Comparison of ENCODE assay signal across 8 cellular contexts in the genomic region with DNA sequence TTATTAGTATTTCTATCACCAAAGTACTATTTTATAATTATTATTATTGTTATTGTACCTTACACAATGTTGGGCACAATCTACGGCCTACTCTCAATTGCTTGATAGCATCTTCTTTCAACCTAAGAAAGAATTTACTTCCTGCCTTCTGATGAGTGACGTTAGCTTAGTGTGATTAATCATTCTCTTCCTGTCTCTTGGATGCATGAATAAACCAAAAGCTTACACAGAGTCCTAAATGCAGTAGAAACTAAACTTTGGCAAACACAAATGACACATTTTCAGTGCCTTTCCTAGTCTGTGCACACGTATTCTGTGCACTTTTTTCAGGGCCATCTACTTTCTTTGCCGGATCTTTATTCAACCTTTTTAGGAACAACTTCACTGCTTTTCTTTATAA. TPM values are rescaled to one million over a fixed set of nuclear protein-coding genes. Genes with fewer than 3 reads are reported as not detected.
DNase-seq lines count a peak whose midpoint lies in the region; ATAC-seq and FAIRE-seq lines count a peak whose summit lies in the region.

No MANE protein-coding gene starts in this region.

- POLR2A ChIA-PET in naive thymus-derived CD8-positive, alpha-beta T cell (lab: Charles Lee) = interaction anchor here (1.3 to 2.3 kb wide), 3 partner anchors 16 to 20 kb away, joined by 3 to 15 read pairs (median 4); a partner anchor contains a TSS

- ATAC-seq in CD4-positive, CD25-positive, alpha-beta regulatory T cell (ENCODE audit: low read depth in 2 of 2) = peak; percentile 95 to 96
- ATAC-seq in naive thymus-derived CD8-positive, alpha-beta T cell = peak; percentile 89 to 99
- no peak for ATAC-seq in GM19328 (IDR thresholded peaks at IDR 0.05; ENCODE audit: unreplicated experiment)

- FAIRE-seq in RCC 7860 (lab: Jason Lieb, UNC) = peak; percentile 85

- peaks cover 0 to 4% (median 0%) of the 10 kb centered on the region in 7 donors for H3K9me3 Mint-ChIP-seq in CD4-positive, CD25-positive, alpha-beta regulatory T cell
- H3K9me3 Mint-ChIP-seq in naive thymus-derived CD8-positive, alpha-beta T cell = peaks cover 0 to 4% (median 0%) of the 10 kb centered on the region in 9 donors

- H3K9me3 ChIP-seq in CD4-positive, CD25-positive, alpha-beta regulatory T cell (ENCODE audit: control insufficient read depth in 2 of 2, low read length in 2 of 2) = no peaks in the 10 kb centered on the region

- H3K27ac Mint-ChIP-seq in CD4-positive, CD25-positive, alpha-beta regulatory T cell = peak overlapping the region; percentile 86 to 94 (median 89)
- H3K27ac Mint-ChIP-seq in naive thymus-derived CD8-positive, alpha-beta T cell = peak overlapping the region in 9 of 10 donors; percentile 18 to 97 (median 84)

- peaks cover 28% of the 10 kb centered on the region for H3K4me1 ChIP-seq in CD4-positive, CD25-positive, alpha-beta regulatory T cell (ENCODE audit: control insufficient read depth, insufficient read depth, low read length, poor library complexity, severe bottlenecking)

- H3K4me3 ChIP-seq in CD4-positive, CD25-positive, alpha-beta regulatory T cell (ENCODE audit: low read depth, low read length) = peak overlapping the region; percentile 71

- H3K27me3 ChIP-seq in CD4-positive, CD25-positive, alpha-beta regulatory T cell (ENCODE audit: control insufficient read depth, insufficient read depth, low read length) = no peaks in the 10 kb centered on the region

- peaks cover 30 to 73% (median 51%) of the 10 kb centered on the region in 4 donors for H3K4me1 Mint-ChIP-seq in CD4-positive, CD25-positive, alpha-beta regulatory T cell
- peaks cover 17 to 64% (median 51%) of the 10 kb centered on the region in 4 donors for H3K4me1 Mint-ChIP-seq in naive thymus-derived CD8-positive, alpha-beta T cell

- H3K27ac ChIP-seq in CD4-positive, CD25-positive, alpha-beta regulatory T cell (ENCODE audit: insufficient read depth, low read length, poor library complexity, severe bottlenecking) = peak overlapping the region; percentile 71

- H3K27me3 Mint-ChIP-seq in CD4-positive, CD25-positive, alpha-beta regulatory T cell = no peaks in the 10 kb centered on the region
- no peaks in the 10 kb centered on the region for H3K27me3 Mint-ChIP-seq in naive thymus-derived CD8-positive, alpha-beta T cell

- H3K36me3 Mint-ChIP-seq in CD4-positive, CD25-positive, alpha-beta regulatory T cell = peaks cover 11% of the 10 kb centered on the region
- peaks cover 0 to 13% (median 0%) of the 10 kb centered on the region in 3 donors for H3K36me3 Mint-ChIP-seq in naive thymus-derived CD8-positive, alpha-beta T cell

- peak overlapping the region; percentile 63 to 79 (median 72) for H3K4me3 Mint-ChIP-seq in CD4-positive, CD25-positive, alpha-beta regulatory T cell
- peak overlapping the region in 8 of 10 donors; percentile 8 to 68 (median 58) for H3K4me3 Mint-ChIP-seq in naive thymus-derived CD8-positive, alpha-beta T cell

- H3K36me3 ChIP-seq in CD4-positive, CD25-positive, alpha-beta regulatory T cell (ENCODE audit: control insufficient read depth, insufficient read depth, low read length) = no peaks in the 10 kb centered on the region

- peak in 2 of 3 donors; percentile 45 to 76 for DNase-seq in CD4-positive, CD25-positive, alpha-beta regulatory T cell
- DNase-seq in RCC 7860 (ENCODE audit: low spot score) (peak; percentile 81), dermis blood vessel endothelial cell (peak; percentile 73), NCI-H1105 (lab: John Stamatoyannopoulos, UW) (no peak), HuH-7 (ENCODE audit: low spot score) (no peak)
- peak in 2 of 10 donors; percentile 45 to 48 for DNase-seq in naive thymus-derived CD8-positive, alpha-beta T cell
- DNase-seq in activated CD4-positive, alpha-beta T cell treated with anti-CD3 and anti-CD28 coated beads, Interleukin-2, amount 50 U/mL, for 4 hours = no peak

RNA-seq across cellular contexts. Expression of a gene that starts 19.2 kb away (rescaled TPM):
- 66.5 TPM for total RNA-seq in CD4-positive, CD25-positive, alpha-beta regulatory T cell
- polyA plus RNA-seq in CD4-positive, CD25-positive, alpha-beta regulatory T cell = 10 to 100 TPM; 53.0 to 65.2 (median 56.8) TPM
- total RNA-seq in dermis blood vessel endothelial cell = 40.7 and 63.1 TPM in 2 replicates
- 10 to 100 TPM; 36.5 to 37.9 TPM for total RNA-seq in naive thymus-derived CD8-positive, alpha-beta T cell
- polyA plus RNA-seq in naive thymus-derived CD8-positive, alpha-beta T cell = 10 to 100 TPM; 20.9 to 30.7 (median 24.7) TPM

RNA-seq across cellular contexts. Expression of a gene that starts 19.5 kb away (rescaled TPM):
- 11.0 TPM for total RNA-seq in CD4-positive, CD25-positive, alpha-beta regulatory T cell
- 10 to 100 TPM; 34.2 to 44.2 (median 35.6) TPM for polyA plus RNA-seq in CD4-positive, CD25-positive, alpha-beta regulatory T cell
- total RNA-seq in dermis blood vessel endothelial cell = 18.2 and 18.6 TPM in 2 replicates
- 10 to 100 TPM; 17.9 to 20.4 TPM for total RNA-seq in naive thymus-derived CD8-positive, alpha-beta T cell
- 10 to 100 TPM; 31.5 to 33.8 (median 33.5) TPM for polyA plus RNA-seq in naive thymus-derived CD8-positive, alpha-beta T cell

Comparison
In these comparisons a context has a peak if more than half of its experiments do, and no peak if none do; other contexts are left out.
1. DNase-seq: peak in CD4-positive, CD25-positive, alpha-beta regulatory T cell (2 of 3), RCC 7860 (single experiment) and dermis blood vessel endothelial cell (single experiment); none in NCI-H1105 (single experiment), HuH-7 (single experiment) and activated CD4-positive, alpha-beta T cell treated with anti-CD3 and anti-CD28 coated beads, Interleukin-2, amount 50 U/mL, for 4 hours (0 of 2).